1 cellular context compared by ENCODE assay signal in the genomic region with DNA sequence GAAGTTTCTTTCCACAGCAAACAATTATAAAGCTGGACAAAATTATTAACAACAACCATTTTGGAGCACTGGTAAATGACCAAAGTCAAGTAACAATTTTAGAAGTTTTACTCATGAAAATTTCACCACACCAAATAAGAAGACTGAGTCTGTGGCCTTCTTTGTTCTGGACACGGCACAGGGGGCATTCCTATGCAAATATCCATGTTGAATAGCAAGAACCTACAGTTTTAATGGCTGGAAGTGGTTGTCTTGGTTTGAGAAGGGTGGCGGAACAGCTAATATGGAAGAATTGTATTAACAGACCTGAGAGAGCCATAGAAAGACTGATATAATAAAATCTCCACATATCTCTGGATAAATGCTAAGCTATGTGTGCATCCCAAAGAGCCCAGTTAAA.
TF ChIP-seq lines count a peak whose summit lies in the region.

No MANE protein-coding gene starts in this region.

TF ChIP-seq in K562, 482 proteins besides CTCF, POLR2A, EP300 and RAD21:
- no peak for TF ChIP-seq ZNF239 (CRISPR knock-in tag; IDR thresholded peaks at IDR 0.05)
